Comparison of ENCODE assay signal across 17 cellular contexts in genomic region chr3:131756405-131756804, GRCh38.
A peak's percentile ranks its signal among the peaks of the same experiment; 100 is the strongest.
DNase-seq lines count a peak whose midpoint lies in the region; ATAC-seq and TF ChIP-seq lines count a peak whose summit lies in the region.
"Had no signal": no experiment of that assay in that cellular context is flagged by ENCODE, and none has a peak within 500 bp of the region (broad histone marks: within the 10 kb centered on the region; RNA-seq: fewer than 3 reads in every experiment).

No MANE protein-coding gene starts in this region.

- H3K27ac ChIP-seq in endodermal cell (ENCODE audit: low read depth, low read length) = no peak overlapping the region
- H3K27ac ChIP-seq: C4-2B had no signal

- H3K4me3 ChIP-seq in Loucy (ENCODE audit: low read length, poor library complexity, severe bottlenecking) (no peak overlapping the region), endodermal cell (ENCODE audit: low read length) (no peak overlapping the region)

- H3K9me3 ChIP-seq in Loucy (ENCODE audit: insufficient read depth, low read depth, low read length) (no peaks in the 10 kb centered on the region), endodermal cell (ENCODE audit: control insufficient read depth, low read length) (no peaks in the 10 kb centered on the region)

- no peaks in the 10 kb centered on the region for H3K27me3 ChIP-seq in Loucy (ENCODE audit: insufficient read depth, low read length, poor library complexity, severe bottlenecking)
- H3K27me3 ChIP-seq in endodermal cell (ENCODE audit: control insufficient read depth, insufficient read depth, low read length, poor library complexity, severe bottlenecking) = no peaks in the 10 kb centered on the region

- H3K4me2 ChIP-seq in Loucy (ENCODE audit: low read depth, low read length, poor library complexity, severe bottlenecking) = no peak overlapping the region

- POLR2A ChIA-PET in activated CD4-positive, alpha-beta T cell treated with anti-CD3 and anti-CD28 coated beads for 36 hours (lab: Charles Lee) = no interaction called here

- H3K27me3 Mint-ChIP-seq in activated CD4-positive, alpha-beta T cell treated with anti-CD3 and anti-CD28 coated beads, Interleukin-2, amount 10 ng/mL, durations not matched to agents 24 days and 14 days = peaks cover 2% of the 10 kb centered on the region
- H3K27me3 Mint-ChIP-seq in activated CD4-positive, alpha-beta T cell treated with anti-CD3 and anti-CD28 coated beads for 36 hours = peaks cover 24% of the 10 kb centered on the region
- H3K27me3 Mint-ChIP-seq in endodermal cell (ENCODE audit: insufficient read depth) = no peaks in the 10 kb centered on the region

- DNase-seq in activated CD4-positive, alpha-beta T cell treated with anti-CD3 and anti-CD28 coated beads, Interleukin-2, amount 10 ng/mL, durations not matched to agents 24 days and 14 days = peak; percentile 35
- DNase-seq in activated CD4-positive, alpha-beta T cell treated with anti-CD3 and anti-CD28 coated beads for 36 hours = no peak
- peak; percentile 48 for DNase-seq in endodermal cell
- no peak for DNase-seq in EL
- DNase-seq: CD4-positive, alpha-beta memory T cell; DMS53; GOT3; HCEC 1CT; HFFc6; IMR-90; Kasumi-1; KBM-7 had no signal

- no peaks in the 10 kb centered on the region for H3F3A ChIP-seq in Loucy (ENCODE audit: low read depth)

- H3K27ac Mint-ChIP-seq in activated CD4-positive, alpha-beta T cell treated with anti-CD3 and anti-CD28 coated beads, Interleukin-2, amount 10 ng/mL, durations not matched to agents 24 days and 14 days = no peak overlapping the region
- H3K27ac Mint-ChIP-seq in activated CD4-positive, alpha-beta T cell treated with anti-CD3 and anti-CD28 coated beads for 36 hours = no peak overlapping the region
- no peak overlapping the region for H3K27ac Mint-ChIP-seq in endodermal cell
- H3K27ac Mint-ChIP-seq: B cell; CD4-positive, alpha-beta memory T cell; HFFc6 had no signal

- no peak for ATAC-seq in activated CD4-positive, alpha-beta T cell treated with anti-CD3 and anti-CD28 coated beads for 36 hours
- ATAC-seq in HG03159 (IDR thresholded peaks at IDR 0.05; ENCODE audit: unreplicated experiment) (no peak), HG03175 (IDR thresholded peaks at IDR 0.05; ENCODE audit: unreplicated experiment) (no peak)

- no peak overlapping the region for H3K4me3 Mint-ChIP-seq in activated CD4-positive, alpha-beta T cell treated with anti-CD3 and anti-CD28 coated beads, Interleukin-2, amount 10 ng/mL, durations not matched to agents 24 days and 14 days
- H3K4me3 Mint-ChIP-seq in activated CD4-positive, alpha-beta T cell treated with anti-CD3 and anti-CD28 coated beads for 36 hours = no peak overlapping the region
- H3K4me3 Mint-ChIP-seq in endodermal cell = no peak overlapping the region
- H3K4me3 Mint-ChIP-seq: B cell; CD4-positive, alpha-beta memory T cell; HFFc6 had no signal

- intact Hi-C loops in activated CD4-positive, alpha-beta T cell treated with anti-CD3 and anti-CD28 coated beads, Interleukin-2, amount 10 ng/mL, durations not matched to agents 24 days and 14 days (cut with micrococcal nuclease) = no loop called here
- intact Hi-C loops in activated CD4-positive, alpha-beta T cell treated with anti-CD3 and anti-CD28 coated beads for 36 hours (cut with DNase I, micrococcal nuclease) = no loop called here

- no peaks in the 10 kb centered on the region for H3K4me1 ChIP-seq in Loucy (ENCODE audit: insufficient read depth, low read length, poor library complexity, severe bottlenecking)
- H3K4me1 ChIP-seq in endodermal cell (ENCODE audit: control insufficient read depth, insufficient read depth, low read length) = no peaks in the 10 kb centered on the region

- H3K4me1 Mint-ChIP-seq in activated CD4-positive, alpha-beta T cell treated with anti-CD3 and anti-CD28 coated beads, Interleukin-2, amount 10 ng/mL, durations not matched to agents 24 days and 14 days = no peaks in the 10 kb centered on the region
- H3K4me1 Mint-ChIP-seq in activated CD4-positive, alpha-beta T cell treated with anti-CD3 and anti-CD28 coated beads for 36 hours = no peaks in the 10 kb centered on the region
- H3K4me1 Mint-ChIP-seq in endodermal cell = no peaks in the 10 kb centered on the region
- H3K4me1 Mint-ChIP-seq: B cell; CD4-positive, alpha-beta memory T cell had no signal

- H4K20me1 ChIP-seq in Loucy (ENCODE audit: insufficient read depth, low read length, poor library complexity, severe bottlenecking) = no peaks in the 10 kb centered on the region

- H3K36me3 ChIP-seq in Loucy (ENCODE audit: insufficient read depth, low read length) (no peaks in the 10 kb centered on the region), endodermal cell (ENCODE audit: control insufficient read depth, insufficient read depth, low read length) (no peaks in the 10 kb centered on the region)

- H3K9me3 Mint-ChIP-seq in activated CD4-positive, alpha-beta T cell treated with anti-CD3 and anti-CD28 coated beads, Interleukin-2, amount 10 ng/mL, durations not matched to agents 24 days and 14 days = no peaks in the 10 kb centered on the region
- H3K9me3 Mint-ChIP-seq in activated CD4-positive, alpha-beta T cell treated with anti-CD3 and anti-CD28 coated beads for 36 hours (ENCODE audit: low read depth) = no peaks in the 10 kb centered on the region
- H3K9me3 Mint-ChIP-seq in endodermal cell = peaks cover 7% of the 10 kb centered on the region
- H3K9me3 Mint-ChIP-seq: HFFc6 had no signal

- TF ChIP-seq CTCF in Loucy (conservative IDR thresholded peaks at IDR 0.05; ENCODE audit: low read length) (peak; percentile 17; the same call in 1 of the 2 replicates), endodermal cell (conservative IDR thresholded peaks at IDR 0.05) (peak; percentile 50)

- no peaks in the 10 kb centered on the region for H3K9me2 ChIP-seq in Loucy (replicated peaks; ENCODE audit: low read depth, low read length)

- H3K9ac ChIP-seq in Loucy (ENCODE audit: low read depth, low read length, poor library complexity, severe bottlenecking) (no peak overlapping the region), endodermal cell (ENCODE audit: extremely low read depth, low read length, poor library complexity, severe bottlenecking) (no peak overlapping the region)

- H3K79me2 ChIP-seq in Loucy (ENCODE audit: insufficient read depth, low read length) = no peaks in the 10 kb centered on the region

- CTCF ChIA-PET in activated CD4-positive, alpha-beta T cell treated with anti-CD3 and anti-CD28 coated beads for 36 hours (lab: Charles Lee) = no interaction called here

- H3K36me3 Mint-ChIP-seq in activated CD4-positive, alpha-beta T cell treated with anti-CD3 and anti-CD28 coated beads, Interleukin-2, amount 10 ng/mL, durations not matched to agents 24 days and 14 days (ENCODE audit: low read depth) = no peaks in the 10 kb centered on the region
- H3K36me3 Mint-ChIP-seq in activated CD4-positive, alpha-beta T cell treated with anti-CD3 and anti-CD28 coated beads for 36 hours (ENCODE audit: low read depth) = no peaks in the 10 kb centered on the region
- H3K36me3 Mint-ChIP-seq in endodermal cell (ENCODE audit: low read depth) = no peaks in the 10 kb centered on the region
- H3K36me3 Mint-ChIP-seq: CD4-positive, alpha-beta memory T cell had no signal

- WGBS in endodermal cell (ENCODE audit: insufficient coverage in 1 of 2, insufficient read length in 1 of 2), 2 experiments = 81 to 90% methylated on average over 2 of the region's 2 CpGs

- no peak overlapping the region for H2AFZ ChIP-seq in Loucy (ENCODE audit: low read length)

Comparison
In these comparisons a context has a peak if more than half of its experiments do, and no peak if none do; other contexts are left out.
1. DNase-seq: peak in activated CD4-positive, alpha-beta T cell treated with anti-CD3 and anti-CD28 coated beads, Interleukin-2, amount 10 ng/mL, durations not matched to agents 24 days and 14 days (single experiment) and endodermal cell (single experiment); none in activated CD4-positive, alpha-beta T cell treated with anti-CD3 and anti-CD28 coated beads for 36 hours (single experiment) and EL (single experiment).